Comparison of ENCODE assay signal across 1 cellular context in genomic region chr22:19970031-19970478, GRCh38.
TF ChIP-seq lines count a peak whose summit lies in the region.

No MANE protein-coding gene starts in this region.

TF ChIP-seq in endothelial cell of umbilical vein, 7 proteins besides CTCF, POLR2A, EP300 and RAD21:
- TF ChIP-seq POLR2AphosphoS5 (IDR thresholded peaks at IDR 0.05; ENCODE audit: insufficient read depth, low read depth, low read length) (no peak), FOS (IDR thresholded peaks at IDR 0.05; ENCODE audit: borderline replicate concordance, insufficient read depth, low read length) (no peak), MYC (IDR thresholded peaks at IDR 0.05; ENCODE audit: low read depth, low read length) (no peak), JUN (IDR thresholded peaks at IDR 0.05; ENCODE audit: borderline replicate concordance, insufficient read depth, insufficient read length, low read depth) (no peak), GATA2 (IDR thresholded peaks at IDR 0.05; ENCODE audit: insufficient read depth, insufficient read length, low read depth, low read length) (no peak), EZH2 (IDR thresholded peaks at IDR 0.05; ENCODE audit: borderline replicate concordance, low read depth, low read length, severe bottlenecking) (no peak)
- TF ChIP-seq, protein P1, sequence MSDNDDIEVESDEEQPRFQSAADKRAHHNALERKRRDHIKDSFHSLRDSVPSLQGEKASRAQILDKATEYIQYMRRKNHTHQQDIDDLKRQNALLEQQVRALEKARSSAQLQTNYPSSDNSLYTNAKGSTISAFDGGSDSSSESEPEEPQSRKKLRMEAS (IDR thresholded peaks at IDR 0.05; ENCODE audit: insufficient read depth, insufficient read length): no peak
